ENCODE assay signal across 8 cellular contexts in the genomic region with DNA sequence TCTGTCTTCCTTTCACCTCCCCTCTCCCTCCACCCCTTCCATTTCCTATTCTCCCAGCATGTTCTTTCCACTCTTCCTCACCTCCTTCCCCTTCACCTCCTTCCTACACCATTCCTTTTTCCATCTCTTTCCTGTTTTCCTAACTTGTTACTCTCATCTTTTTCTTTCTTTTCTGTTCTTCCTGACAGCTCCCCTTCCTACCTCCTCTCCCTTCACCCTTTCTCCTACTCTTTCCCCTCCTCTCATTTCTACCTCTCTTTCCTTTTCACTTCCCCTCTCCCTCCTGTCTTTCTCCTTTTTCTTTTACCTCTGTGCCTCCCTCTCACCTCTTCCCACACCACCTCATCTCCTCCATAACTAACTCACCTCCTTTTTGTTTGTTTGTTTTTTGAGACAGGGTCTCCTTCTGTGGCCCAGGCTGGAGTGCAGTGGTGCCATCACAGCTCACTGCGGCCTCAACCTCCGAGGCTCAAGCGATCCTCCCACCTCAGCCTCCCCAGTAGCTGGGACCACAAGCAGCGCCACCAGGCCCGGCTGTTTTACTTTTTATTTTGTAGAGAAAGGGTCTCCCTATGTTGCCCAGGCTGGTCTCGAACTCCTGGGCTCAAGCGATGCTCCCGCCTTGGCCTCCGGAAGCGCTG. TPM values are rescaled to one million over a fixed set of nuclear protein-coding genes. Genes with fewer than 3 reads are reported as not detected.
DNase-seq lines count a peak whose midpoint lies in the region; ATAC-seq, FAIRE-seq and TF ChIP-seq lines count a peak whose summit lies in the region.

No MANE protein-coding gene starts in this region.

- H3K36me3 Mint-ChIP-seq in activated CD8-positive, alpha-beta T cell treated with anti-CD3 and anti-CD28 coated beads, Interleukin-2, amount 10 ng/mL, durations not matched to agents 7 days and 5 days (ENCODE audit: low read depth), result no peaks in the 10 kb centered on the region

- no peaks in the 10 kb centered on the region for H3K9me3 Mint-ChIP-seq in activated CD8-positive, alpha-beta T cell treated with anti-CD3 and anti-CD28 coated beads, Interleukin-2, amount 10 ng/mL, durations not matched to agents 7 days and 5 days (ENCODE audit: insufficient read depth)

- peak overlapping the region; percentile 64 for H2AFZ ChIP-seq in smooth muscle cell (ENCODE audit: low read depth)

- no peak for FAIRE-seq in frontal cortex (lab: Jason Lieb, UNC)

- peaks cover 21% of the 10 kb centered on the region for H4K20me1 ChIP-seq in smooth muscle cell (ENCODE audit: low read depth)

- H3K27me3 ChIP-seq in HAP-1 (ENCODE audit: low read depth), result 0 out of 2 replicates have a peak, but pooled peaks cover 2% of the 10 kb centered on the region
- no peaks in the 10 kb centered on the region for H3K27me3 ChIP-seq in iPS DF 6.9 (ENCODE audit: control insufficient read depth, insufficient read depth, low read length)
- no peaks in the 10 kb centered on the region for H3K27me3 ChIP-seq in smooth muscle cell (ENCODE audit: low read depth)

- no peaks in the 10 kb centered on the region for H3K9me3 ChIP-seq in HAP-1
- no peaks in the 10 kb centered on the region for H3K9me3 ChIP-seq in iPS DF 6.9 (ENCODE audit: control insufficient read depth, insufficient read depth, low read length)
- H3K9me3 ChIP-seq in smooth muscle cell (replicated peaks; ENCODE audit: low read depth), result no peaks in the 10 kb centered on the region

- CTCF ChIA-PET in activated CD8-positive, alpha-beta T cell treated with anti-CD3 and anti-CD28 coated beads, Interleukin-2, amount 10 ng/mL, durations not matched to agents 7 days and 5 days (lab: Charles Lee), result interaction anchor here (1.2 kb wide), 1 partner anchor 263 kb away, joined by 6 read pairs; no protein-coding TSS in a partner anchor

- POLR2A ChIA-PET in activated CD8-positive, alpha-beta T cell treated with anti-CD3 and anti-CD28 coated beads, Interleukin-2, amount 10 ng/mL, durations not matched to agents 7 days and 5 days (lab: Charles Lee), result interaction anchor here (0.6 kb wide), 1 partner anchor 1614 kb away, joined by 5 read pairs; no protein-coding TSS in a partner anchor

- peak overlapping the region; percentile 85 for H3K4me3 Mint-ChIP-seq in activated CD8-positive, alpha-beta T cell treated with anti-CD3 and anti-CD28 coated beads, Interleukin-2, amount 10 ng/mL, durations not matched to agents 7 days and 5 days

- peak overlapping the region; percentile 87 for H3K4me3 ChIP-seq in HAP-1
- H3K4me3 ChIP-seq in iPS DF 6.9 (ENCODE audit: low read length), result peak overlapping the region; percentile 80; the same call in 1 of the 2 replicates
- peak overlapping the region; percentile 68 for H3K4me3 ChIP-seq in smooth muscle cell

- no peak for TF ChIP-seq CTCF in smooth muscle cell (IDR thresholded peaks at IDR 0.05; ENCODE audit: borderline replicate concordance, insufficient read depth, poor library complexity, severe bottlenecking)

- H3K27ac ChIP-seq in iPS DF 6.9 (ENCODE audit: low read length), result no peak overlapping the region
- peak overlapping the region; percentile 95 for H3K27ac ChIP-seq in smooth muscle cell (ENCODE audit: low read depth)

- H3F3A ChIP-seq in smooth muscle cell (ENCODE audit: low read depth), result peaks cover 13% of the 10 kb centered on the region

- H3K4me1 ChIP-seq in HAP-1, result peaks cover 12% of the 10 kb centered on the region
- H3K4me1 ChIP-seq in iPS DF 6.9 (ENCODE audit: control insufficient read depth, insufficient read depth, low read length), result no peaks in the 10 kb centered on the region
- H3K4me1 ChIP-seq in smooth muscle cell (ENCODE audit: low read depth), result peaks cover 16% of the 10 kb centered on the region

- in situ Hi-C loops in HAP-1 (cut with MboI; ENCODE audit: low sequenced_read_pairs), result no loop called here

- H3K4me1 Mint-ChIP-seq in activated CD8-positive, alpha-beta T cell treated with anti-CD3 and anti-CD28 coated beads, Interleukin-2, amount 10 ng/mL, durations not matched to agents 7 days and 5 days (ENCODE audit: low read depth), result peaks cover 35% of the 10 kb centered on the region

- no CpG with 5 or more reads among the region's 10 CpGs for WGBS in iPS DF 6.9 (ENCODE audit: insufficient coverage, insufficient read length)
- 44% methylated on average over 9 of the region's 10 CpGs for WGBS in smooth muscle cell (ENCODE audit: low lambda C conversion rate)

- H3K4me2 ChIP-seq in smooth muscle cell, result peak overlapping the region; percentile 97

- peak overlapping the region; percentile 93 for H3K27ac Mint-ChIP-seq in activated CD8-positive, alpha-beta T cell treated with anti-CD3 and anti-CD28 coated beads, Interleukin-2, amount 10 ng/mL, durations not matched to agents 7 days and 5 days

- no peaks in the 10 kb centered on the region for H3K27me3 Mint-ChIP-seq in activated CD8-positive, alpha-beta T cell treated with anti-CD3 and anti-CD28 coated beads, Interleukin-2, amount 10 ng/mL, durations not matched to agents 7 days and 5 days (ENCODE audit: low read depth)

- H3K36me3 ChIP-seq in HAP-1 (replicated peaks) (no peaks in the 10 kb centered on the region; the same call in 1 of the 2 replicates), iPS DF 6.9 (ENCODE audit: control insufficient read depth, insufficient read depth, low read length) (no peaks in the 10 kb centered on the region), smooth muscle cell (ENCODE audit: low read depth) (no peaks in the 10 kb centered on the region)

- no peak for ATAC-seq in activated CD8-positive, alpha-beta T cell treated with anti-CD3 and anti-CD28 coated beads, Interleukin-2, amount 10 ng/mL, durations not matched to agents 7 days and 5 days
- ATAC-seq in GM19328 (IDR thresholded peaks at IDR 0.05; ENCODE audit: unreplicated experiment), result no peak

- DNase-seq in HAP-1 (ENCODE audit: low spot score in 2 of 2) (no peak), iPS DF 6.9 (ENCODE audit: low read depth, low spot score) (no peak), smooth muscle cell (lab: John Stamatoyannopoulos, UW; ENCODE audit: unreplicated experiment) (no peak), foreskin melanocyte (no peak), frontal cortex (ENCODE audit: low spot score in 2 of 2) (no peak), NCI-H2171 (lab: John Stamatoyannopoulos, UW) (no peak)
- DNase-seq in activated CD8-positive, alpha-beta T cell treated with anti-CD3 and anti-CD28 coated beads, Interleukin-2, amount 10 ng/mL, durations not matched to agents 7 days and 5 days, result no peak

- peak overlapping the region; percentile 98 for H3K9ac ChIP-seq in smooth muscle cell (ENCODE audit: low read depth)

- peaks cover 40% of the 10 kb centered on the region for H3K79me2 ChIP-seq in smooth muscle cell (ENCODE audit: low read depth)

RNA-seq across cellular contexts. Expression of gene ARFGEF2, which starts 0.9 kb away (rescaled TPM):
- total RNA-seq in activated CD8-positive, alpha-beta T cell treated with anti-CD3 and anti-CD28 coated beads, Interleukin-2, amount 10 ng/mL, durations not matched to agents 7 days and 5 days, result 10 to 100 TPM; 19.1 to 20.1 TPM
- total RNA-seq in smooth muscle cell (29.6 and 34.6 TPM in 2 replicates), frontal cortex (26.9 TPM)
- 6.5 and 9.4 TPM in 2 replicates for polyA plus RNA-seq in smooth muscle cell
